Comparison of ENCODE assay signal across 1 cellular context in genomic region chr3:66931286-66931685, GRCh38.
TF ChIP-seq lines count a peak whose summit lies in the region.

No MANE protein-coding gene starts in this region.

TF ChIP-seq in GM23338, 12 proteins besides CTCF, POLR2A, EP300 and RAD21 (continued from another document):
- no peak for TF ChIP-seq ZNF462 (CRISPR knock-in tag; IDR thresholded peaks at IDR 0.05)
- no peak for TF ChIP-seq ZNF114 (CRISPR knock-in tag; IDR thresholded peaks at IDR 0.05)
- TF ChIP-seq POLR2AphosphoS5 (IDR thresholded peaks at IDR 0.05; ENCODE audit: low read depth): no peak
- TF ChIP-seq ZNF331 (CRISPR knock-in tag; IDR thresholded peaks at IDR 0.05; ENCODE audit: low read depth): no peak
- TF ChIP-seq, protein P1, sequence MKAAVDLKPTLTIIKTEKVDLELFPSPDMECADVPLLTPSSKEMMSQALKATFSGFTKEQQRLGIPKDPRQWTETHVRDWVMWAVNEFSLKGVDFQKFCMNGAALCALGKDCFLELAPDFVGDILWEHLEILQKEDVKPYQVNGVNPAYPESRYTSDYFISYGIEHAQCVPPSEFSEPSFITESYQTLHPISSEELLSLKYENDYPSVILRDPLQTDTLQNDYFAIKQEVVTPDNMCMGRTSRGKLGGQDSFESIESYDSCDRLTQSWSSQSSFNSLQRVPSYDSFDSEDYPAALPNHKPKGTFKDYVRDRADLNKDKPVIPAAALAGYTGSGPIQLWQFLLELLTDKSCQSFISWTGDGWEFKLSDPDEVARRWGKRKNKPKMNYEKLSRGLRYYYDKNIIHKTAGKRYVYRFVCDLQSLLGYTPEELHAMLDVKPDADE (IDR thresholded peaks at IDR 0.05): no peak
- no peak for TF ChIP-seq NANOG (IDR thresholded peaks at IDR 0.05; ENCODE audit: borderline replicate concordance)
- TF ChIP-seq STAT1 (IDR thresholded peaks at IDR 0.05; ENCODE audit: unreplicated experiment): no peak
- TF ChIP-seq, protein P2, sequence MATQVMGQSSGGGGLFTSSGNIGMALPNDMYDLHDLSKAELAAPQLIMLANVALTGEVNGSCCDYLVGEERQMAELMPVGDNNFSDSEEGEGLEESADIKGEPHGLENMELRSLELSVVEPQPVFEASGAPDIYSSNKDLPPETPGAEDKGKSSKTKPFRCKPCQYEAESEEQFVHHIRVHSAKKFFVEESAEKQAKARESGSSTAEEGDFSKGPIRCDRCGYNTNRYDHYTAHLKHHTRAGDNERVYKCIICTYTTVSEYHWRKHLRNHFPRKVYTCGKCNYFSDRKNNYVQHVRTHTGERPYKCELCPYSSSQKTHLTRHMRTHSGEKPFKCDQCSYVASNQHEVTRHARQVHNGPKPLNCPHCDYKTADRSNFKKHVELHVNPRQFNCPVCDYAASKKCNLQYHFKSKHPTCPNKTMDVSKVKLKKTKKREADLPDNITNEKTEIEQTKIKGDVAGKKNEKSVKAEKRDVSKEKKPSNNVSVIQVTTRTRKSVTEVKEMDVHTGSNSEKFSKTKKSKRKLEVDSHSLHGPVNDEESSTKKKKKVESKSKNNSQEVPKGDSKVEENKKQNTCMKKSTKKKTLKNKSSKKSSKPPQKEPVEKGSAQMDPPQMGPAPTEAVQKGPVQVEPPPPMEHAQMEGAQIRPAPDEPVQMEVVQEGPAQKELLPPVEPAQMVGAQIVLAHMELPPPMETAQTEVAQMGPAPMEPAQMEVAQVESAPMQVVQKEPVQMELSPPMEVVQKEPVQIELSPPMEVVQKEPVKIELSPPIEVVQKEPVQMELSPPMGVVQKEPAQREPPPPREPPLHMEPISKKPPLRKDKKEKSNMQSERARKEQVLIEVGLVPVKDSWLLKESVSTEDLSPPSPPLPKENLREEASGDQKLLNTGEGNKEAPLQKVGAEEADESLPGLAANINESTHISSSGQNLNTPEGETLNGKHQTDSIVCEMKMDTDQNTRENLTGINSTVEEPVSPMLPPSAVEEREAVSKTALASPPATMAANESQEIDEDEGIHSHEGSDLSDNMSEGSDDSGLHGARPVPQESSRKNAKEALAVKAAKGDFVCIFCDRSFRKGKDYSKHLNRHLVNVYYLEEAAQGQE (IDR thresholded peaks at IDR 0.05; ENCODE audit: unreplicated experiment): no peak
